Comparison of ENCODE assay signal across 7 cellular contexts in the genomic region with DNA sequence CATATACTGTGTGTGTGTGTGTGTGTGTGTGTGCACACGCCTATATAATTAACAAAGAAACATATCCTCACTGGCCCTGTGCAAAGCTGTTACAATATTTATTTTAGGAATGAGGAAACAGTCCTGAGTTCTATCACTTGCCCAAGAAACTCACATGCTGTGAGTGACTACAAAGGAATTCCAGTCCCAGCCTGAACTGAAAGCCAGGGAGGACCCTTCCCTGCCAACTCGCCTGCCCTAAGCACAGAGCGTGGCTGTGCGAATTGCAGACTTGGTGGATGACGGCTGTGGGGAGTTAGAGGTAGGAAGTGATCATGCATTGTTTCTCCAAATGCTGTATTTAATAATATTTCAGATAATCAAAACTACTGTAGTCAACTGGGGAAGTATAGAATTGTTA. TPM values are rescaled to one million over a fixed set of nuclear protein-coding genes. Genes with fewer than 3 reads are reported as not detected.
DNase-seq lines count a peak whose midpoint lies in the region; ATAC-seq, FAIRE-seq and TF ChIP-seq lines count a peak whose summit lies in the region.

No MANE protein-coding gene starts in this region.

- DNase-seq in H54 (ENCODE audit: insufficient read length, low spot score) (peak; percentile 28), fibroblast of pulmonary artery (ENCODE audit: low read depth) (peak; percentile 64), renal cortical epithelial cell (ENCODE audit: low read depth) (peak; percentile 52), SJCRH30 (no peak)
- no peak for DNase-seq in T-helper 2 cell treated with Interferon-gamma antibody and Interleukin-4, amounts not matched to agents 5 μg/mL and 100 μg/mL, for 36 hours (ENCODE audit: low spot score)

- no peaks in the 10 kb centered on the region for H3K4me1 ChIP-seq in SJCRH30

- no peak overlapping the region for H3K27ac ChIP-seq in SJCRH30

- H3K4me3 ChIP-seq in fibroblast of pulmonary artery (replicated peaks; ENCODE audit: low read depth, low read length) (no peak overlapping the region), SJCRH30 (no peak overlapping the region)

- H3K36me3 ChIP-seq in SJCRH30 = no peaks in the 10 kb centered on the region

- ATAC-seq in GM18861 (IDR thresholded peaks at IDR 0.05; ENCODE audit: unreplicated experiment) (no peak), GM21619 (IDR thresholded peaks at IDR 0.05; ENCODE audit: unreplicated experiment) (no peak)

- H3K4me1 Mint-ChIP-seq in T-helper 2 cell treated with Interferon-gamma antibody and Interleukin-4, amounts not matched to agents 5 μg/mL and 100 μg/mL, for 36 hours (ENCODE audit: low read depth) = peaks cover 81% of the 10 kb centered on the region

- H3K4me3 Mint-ChIP-seq in T-helper 2 cell treated with Interferon-gamma antibody and Interleukin-4, amounts not matched to agents 5 μg/mL and 100 μg/mL, for 36 hours = peak overlapping the region; percentile 82

- no peaks in the 10 kb centered on the region for H3K9me3 ChIP-seq in SJCRH30 (replicated peaks)

- no peaks in the 10 kb centered on the region for H3K9me3 Mint-ChIP-seq in T-helper 2 cell treated with Interferon-gamma antibody and Interleukin-4, amounts not matched to agents 5 μg/mL and 100 μg/mL, for 36 hours

- H3K36me3 Mint-ChIP-seq in T-helper 2 cell treated with Interferon-gamma antibody and Interleukin-4, amounts not matched to agents 5 μg/mL and 100 μg/mL, for 36 hours (ENCODE audit: low read depth) = peaks cover 32% of the 10 kb centered on the region

- H3K27ac Mint-ChIP-seq in T-helper 2 cell treated with Interferon-gamma antibody and Interleukin-4, amounts not matched to agents 5 μg/mL and 100 μg/mL, for 36 hours = peak overlapping the region; percentile 85

- no peaks in the 10 kb centered on the region for H3K27me3 ChIP-seq in SJCRH30

- no peak for FAIRE-seq in H54 (lab: Jason Lieb, UNC)

- TF ChIP-seq CTCF in fibroblast of pulmonary artery (IDR thresholded peaks at IDR 0.05; ENCODE audit: low read length, missing control alignments) = no peak

- TF ChIP-seq POLR2A in H54 (IDR thresholded peaks at IDR 0.05; ENCODE audit: low read depth, low read length) = no peak

- H3K27me3 Mint-ChIP-seq in T-helper 2 cell treated with Interferon-gamma antibody and Interleukin-4, amounts not matched to agents 5 μg/mL and 100 μg/mL, for 36 hours (ENCODE audit: low read depth) = no peaks in the 10 kb centered on the region

RNA-seq across cellular contexts. Expression of gene CD5, which starts 26.4 kb away (rescaled TPM):
- total RNA-seq in renal cortical epithelial cell = not detected in 2 replicates
- total RNA-seq in SJCRH30 (2014; rRNA removed; shearing (Covaris generic)) = 0.04 TPM in 1 of 2 replicates, not detected in the other

Comparison
In these comparisons a context has a peak if more than half of its experiments do, and no peak if none do; other contexts are left out.
1. DNase-seq: peak in H54 (single experiment), fibroblast of pulmonary artery (single experiment) and renal cortical epithelial cell (single experiment); none in T-helper 2 cell treated with Interferon-gamma antibody and Interleukin-4, amounts not matched to agents 5 μg/mL and 100 μg/mL, for 36 hours (single experiment) and SJCRH30 (0 of 2).